27 cellular contexts compared by ENCODE assay signal in genomic region chr11:126533560-126533959, GRCh38.
"Had no signal": no experiment of that assay in that cellular context is flagged by ENCODE, and none has a peak within 500 bp of the region (broad histone marks: within the 10 kb centered on the region; RNA-seq: fewer than 3 reads in every experiment).

No MANE protein-coding gene starts in this region.

- H3K27me3 ChIP-seq: ovary, right atrium auricular region, testis, thyroid gland, transverse colon, upper lobe of left lung had no signal

- H3K36me3 ChIP-seq: left ventricle myocardium inferior, ovary, right atrium auricular region, stomach, thyroid gland, transverse colon, upper lobe of left lung had no signal

- H3K27ac Mint-ChIP-seq: immature natural killer cell; mesothelial cell of epicardium; naive B cell; natural killer cell; nephron progenitor cell; progenitor cell of endocrine pancreas; stimulated activated naive B cell treated with anti-CD40 and anti-IgM and Interleukin-4, amounts not matched to agents 10 μg/mL and 1 μg/mL and 100 μg/mL, for 72 hours had no signal

- H3K4me1 ChIP-seq: left ventricle myocardium inferior, right atrium auricular region, stomach, testis, thyroid gland, transverse colon, upper lobe of left lung had no signal

- DNase-seq: hypothalamus; immature natural killer cell; kidney; left ventricle myocardium inferior; mesendoderm; naive B cell; natural killer cell; nephron progenitor cell; ovary; stimulated activated CD4-positive, alpha-beta T cell treated with anti-CD3 and anti-CD28 coated beads, Interleukin-12 subunit alpha, Interleukin-12 subunit beta, amount 100 ng/mL, for 4 hours; stimulated activated CD4-positive, alpha-beta T cell treated with anti-CD3 and anti-CD28 coated beads, Interleukin-15, amount 100 ng/mL, for 24 hours; stimulated activated CD4-positive, alpha-beta T cell treated with anti-CD3 and anti-CD28 coated beads, Interleukin-2, amount 100 ng/mL, for 24 hours; stimulated activated CD4-positive, alpha-beta T cell treated with anti-CD3 and anti-CD28 coated beads, Interleukin-4, amount 100 ng/mL, for 1 hour; stimulated activated naive B cell treated with anti-CD40 and anti-IgM and Interleukin-4, amounts not matched to agents 10 μg/mL and 1 μg/mL and 100 μg/mL, for 72 hours; stimulated activated naive CD8-positive, alpha-beta T cell treated with anti-CD3 and anti-CD28 coated beads, Interleukin-15, Interleukin-2, amounts not matched to agents 100 U/mL and 50 U/mL, for 24 hours; stomach; testis; thyroid gland; transverse colon had no signal

- ATAC-seq: natural killer cell; sciatic nerve; stimulated activated naive B cell treated with anti-CD40 and anti-IgM and Interleukin-4, amounts not matched to agents 10 μg/mL and 1 μg/mL and 100 μg/mL, for 72 hours; stimulated activated naive CD8-positive, alpha-beta T cell treated with anti-CD3 and anti-CD28 coated beads, Interleukin-15, Interleukin-2, amounts not matched to agents 100 U/mL and 50 U/mL, for 24 hours had no signal

- H3K4me3 ChIP-seq: left ventricle myocardium inferior, lung, ovary, right atrium auricular region, skin epidermis, stomach, testis, thyroid gland, transverse colon, upper lobe of left lung had no signal

- H3K4me3 Mint-ChIP-seq: immature natural killer cell; mesothelial cell of epicardium; natural killer cell; nephron progenitor cell; stimulated activated naive B cell treated with anti-CD40 and anti-IgM and Interleukin-4, amounts not matched to agents 10 μg/mL and 1 μg/mL and 100 μg/mL, for 72 hours had no signal

- H3K36me3 Mint-ChIP-seq: immature natural killer cell; mesothelial cell of epicardium; naive B cell; natural killer cell; stimulated activated naive B cell treated with anti-CD40 and anti-IgM and Interleukin-4, amounts not matched to agents 10 μg/mL and 1 μg/mL and 100 μg/mL, for 72 hours had no signal

- H3K4me1 Mint-ChIP-seq: immature natural killer cell; mesothelial cell of epicardium; naive B cell; natural killer cell; stimulated activated naive B cell treated with anti-CD40 and anti-IgM and Interleukin-4, amounts not matched to agents 10 μg/mL and 1 μg/mL and 100 μg/mL, for 72 hours had no signal

- H3K27ac ChIP-seq: left ventricle myocardium inferior, ovary, right atrium auricular region, skin epidermis, stomach, testis, thyroid gland, transverse colon, upper lobe of left lung had no signal

- FAIRE-seq: islet of Langerhans, kidney had no signal

- H3K9me3 Mint-ChIP-seq: immature natural killer cell; mesothelial cell of epicardium; natural killer cell; nephron progenitor cell; stimulated activated naive B cell treated with anti-CD40 and anti-IgM and Interleukin-4, amounts not matched to agents 10 μg/mL and 1 μg/mL and 100 μg/mL, for 72 hours had no signal

- H3K9me3 ChIP-seq: left ventricle myocardium inferior, ovary, right atrium auricular region, stomach, testis, thyroid gland, transverse colon, upper lobe of left lung had no signal
